In genomic region chr13:111139874-111140561, GRCh38 we compare ENCODE assay signal across 19 cellular contexts. TPM values are rescaled to one million over a fixed set of nuclear protein-coding genes. Genes with fewer than 3 reads are reported as not detected.
DNase-seq lines count a peak whose midpoint lies in the region; ATAC-seq, FAIRE-seq and TF ChIP-seq lines count a peak whose summit lies in the region.
"Had no signal": no experiment of that assay in that cellular context is flagged by ENCODE, and none has a peak within 500 bp of the region (broad histone marks: within the 10 kb centered on the region; RNA-seq: fewer than 3 reads in every experiment).

No MANE protein-coding gene starts in this region.

- H3K4me3 ChIP-seq in A549 = no peak overlapping the region
- H3K4me3 ChIP-seq in breast epithelium = no peak overlapping the region
- H3K4me3 ChIP-seq: suprapubic skin had no signal

- no peak for TF ChIP-seq RAD21 in A549 (conservative IDR thresholded peaks at IDR 0.05 in 1 of 2, IDR thresholded peaks at IDR 0.05 in 1 of 2)

- H3K4me2 ChIP-seq in A549 = no peak overlapping the region

- no peaks in the 10 kb centered on the region for H3K36me3 ChIP-seq in breast epithelium
- H3K36me3 ChIP-seq: suprapubic skin had no signal

- H3K36me3 Mint-ChIP-seq in chondrocyte (ENCODE audit: low read depth) = peaks cover 4% of the 10 kb centered on the region
- no peaks in the 10 kb centered on the region for H3K36me3 Mint-ChIP-seq in natural killer cell
- H3K36me3 Mint-ChIP-seq: activated naive CD4-positive, alpha-beta T cell treated with anti-CD3 and anti-CD28 coated beads, Interleukin-2, amount 50 U/mL, for 24 hours; CD4-positive, CD25-positive, alpha-beta regulatory T cell had no signal

- H3K4me3 Mint-ChIP-seq in chondrocyte (ENCODE audit: unreplicated experiment) = no peak overlapping the region
- H3K4me3 Mint-ChIP-seq in natural killer cell = no peak overlapping the region
- H3K4me3 Mint-ChIP-seq: activated CD8-positive, alpha-beta T cell treated with anti-CD3 and anti-CD28 coated beads, Interleukin-2, amount 10 ng/mL, durations not matched to agents 7 days and 5 days; activated naive CD4-positive, alpha-beta T cell treated with anti-CD3 and anti-CD28 coated beads, Interleukin-2, amount 50 U/mL, for 24 hours; activated T-cell treated with anti-CD3 and anti-CD28 coated beads, Interleukin-2, amount 50 U/mL, for 72 hours; CD4-positive, CD25-positive, alpha-beta regulatory T cell; T-helper 17 cell had no signal

- POLR2A ChIA-PET in A549 (lab: Yijun Ruan, JAX) = no interaction called here

- H3K27ac ChIP-seq in A549 = no peak overlapping the region
- H3K27ac ChIP-seq in breast epithelium = no peak overlapping the region
- H3K27ac ChIP-seq: suprapubic skin had no signal

- peak overlapping the region; percentile 37 for H3K27ac Mint-ChIP-seq in chondrocyte (ENCODE audit: unreplicated experiment)
- no peak overlapping the region for H3K27ac Mint-ChIP-seq in natural killer cell
- H3K27ac Mint-ChIP-seq: activated CD8-positive, alpha-beta T cell treated with anti-CD3 and anti-CD28 coated beads, Interleukin-2, amount 10 ng/mL, durations not matched to agents 7 days and 5 days; activated naive CD4-positive, alpha-beta T cell treated with anti-CD3 and anti-CD28 coated beads, Interleukin-2, amount 50 U/mL, for 24 hours; activated T-cell treated with anti-CD3 and anti-CD28 coated beads, Interleukin-2, amount 50 U/mL, for 72 hours; CD4-positive, CD25-positive, alpha-beta regulatory T cell; T-helper 17 cell had no signal

- FAIRE-seq in A549 (lab: Jason Lieb, UNC) = no peak
- FAIRE-seq: colon had no signal

- no peak for TF ChIP-seq EP300 in A549 (IDR thresholded peaks at IDR 0.05)

- H3K9me3 ChIP-seq in A549 (no peaks in the 10 kb centered on the region), breast epithelium (no peaks in the 10 kb centered on the region)
- H3K9me3 ChIP-seq: suprapubic skin had no signal

- DNase-seq in A549 (ENCODE audit: low read depth in 1 of 2, low spot score in 1 of 2) (no peak), NCI-H1105 (lab: John Stamatoyannopoulos, UW) (peak; percentile 94), NCI-H2196 (lab: John Stamatoyannopoulos, UW; ENCODE audit: unreplicated experiment) (peak; percentile 32), chondrocyte (ENCODE audit: low spot score) (no peak), breast epithelium (ENCODE audit: low spot score in 2 of 2) (no peak), natural killer cell (no peak)
- no peak for DNase-seq in activated CD4-positive, alpha-beta T cell treated with anti-CD3 and anti-CD28 coated beads, Interleukin-2, amount 50 U/mL, for 4 hours
- DNase-seq: activated CD8-positive, alpha-beta T cell treated with anti-CD3 and anti-CD28 coated beads, Interleukin-2, amount 10 ng/mL, durations not matched to agents 7 days and 5 days; activated T-cell treated with anti-CD3 and anti-CD28 coated beads, Interleukin-2, amount 50 U/mL, for 72 hours; CD4-positive, CD25-positive, alpha-beta regulatory T cell; HCEC 1CT; left ventricle myocardium superior; nucleus accumbens; SIG-M5; T-helper 17 cell had no signal

- no peak for ATAC-seq in A549
- ATAC-seq in natural killer cell = no peak
- ATAC-seq in GM19035 (IDR thresholded peaks at IDR 0.05; ENCODE audit: unreplicated experiment) = no peak
- ATAC-seq: activated CD8-positive, alpha-beta T cell treated with anti-CD3 and anti-CD28 coated beads, Interleukin-2, amount 10 ng/mL, durations not matched to agents 7 days and 5 days; activated T-cell treated with anti-CD3 and anti-CD28 coated beads, Interleukin-2, amount 50 U/mL, for 72 hours; left ventricle myocardium superior; T-helper 17 cell had no signal

- H3K4me1 ChIP-seq in A549 = no peaks in the 10 kb centered on the region
- H3K4me1 ChIP-seq in breast epithelium = no peaks in the 10 kb centered on the region
- H3K4me1 ChIP-seq: suprapubic skin had no signal

- peaks cover 34% of the 10 kb centered on the region for H3K4me1 Mint-ChIP-seq in chondrocyte (ENCODE audit: low read depth)
- H3K4me1 Mint-ChIP-seq in natural killer cell = no peaks in the 10 kb centered on the region
- H3K4me1 Mint-ChIP-seq: activated naive CD4-positive, alpha-beta T cell treated with anti-CD3 and anti-CD28 coated beads, Interleukin-2, amount 50 U/mL, for 24 hours; CD4-positive, CD25-positive, alpha-beta regulatory T cell; T-helper 17 cell had no signal

- CTCF ChIA-PET in A549 (lab: Yijun Ruan, JAX) = interaction anchor here (0.7 kb wide), 1 partner anchor 71 kb away, joined by 3 read pairs; no protein-coding TSS in a partner anchor

- H3K9me3 Mint-ChIP-seq in chondrocyte (ENCODE audit: low read depth) (no peaks in the 10 kb centered on the region), natural killer cell (no peaks in the 10 kb centered on the region)
- H3K9me3 Mint-ChIP-seq: activated naive CD4-positive, alpha-beta T cell treated with anti-CD3 and anti-CD28 coated beads, Interleukin-2, amount 50 U/mL, for 24 hours; activated T-cell treated with anti-CD3 and anti-CD28 coated beads, Interleukin-2, amount 50 U/mL, for 72 hours; CD4-positive, CD25-positive, alpha-beta regulatory T cell had no signal

- no peak for TF ChIP-seq POLR2A in A549 (IDR thresholded peaks at IDR 0.05; ENCODE audit: low read length)
- no peak for TF ChIP-seq POLR2A in breast epithelium (IDR thresholded peaks at IDR 0.05)

- WGBS in A549 (ENCODE audit: missing lambda C conversion rate) = 34% methylated on average over 9 of the region's 9 CpGs

- H3K27me3 Mint-ChIP-seq in chondrocyte (ENCODE audit: low read depth) (no peaks in the 10 kb centered on the region), natural killer cell (ENCODE audit: low read depth in 2 of 2) (peaks cover 30 to 79% of the 10 kb centered on the region in 2 donors)

- intact Hi-C loops in breast epithelium (cut with DNase I; ENCODE audit: low total_unique reads) = no loop called here
- intact Hi-C loops in natural killer cell (cut with micrococcal nuclease) = no loop called here

- no peaks in the 10 kb centered on the region for H3K27me3 ChIP-seq in breast epithelium

- no peak for TF ChIP-seq CTCF in A549 (IDR thresholded peaks at IDR 0.05)
- no peak for TF ChIP-seq CTCF in chondrocyte (IDR thresholded peaks at IDR 0.05)
- no peak for TF ChIP-seq CTCF in breast epithelium (IDR thresholded peaks at IDR 0.05)
- no peak for TF ChIP-seq CTCF in natural killer cell (IDR thresholded peaks at IDR 0.05)

TF ChIP-seq in A549, 52 proteins besides CTCF, POLR2A, EP300 and RAD21:
- TF ChIP-seq MAFK (IDR thresholded peaks at IDR 0.05; ENCODE audit: partially characterized antibody) (peak; percentile 83), HDAC2 (IDR thresholded peaks at IDR 0.05) (no peak)

RNA-seq across cellular contexts. Expression of gene ARHGEF7, which starts 24.9 kb away (rescaled TPM):
- polyA plus RNA-seq in A549 (2011; rRNA removed) (23.1 and 23.9 TPM in 2 replicates), A549 (2017; fragmentation: RNase III; extraction: RNeasy Plus Mini Kit Qiagen cat#74134 plus additional on column Dnase treatment) (21.1 to 23.2 TPM (median 21.4 TPM) in 3 replicates)
- polyA plus RNA-seq in A549 (2012; cell fraction: cytosol; rRNA removed) = 10.1 and 12.0 TPM in 2 replicates
- polyA plus RNA-seq in A549 (2012; cell fraction: nucleus; rRNA removed) = 26.3 and 37.9 TPM in 2 replicates
- polyA minus RNA-seq in A549 (2011; rRNA and poly(A)+ RNA removed) = 30.8 and 31.0 TPM in 2 replicates
- total RNA-seq in chondrocyte (96.8 to 138 TPM (median 137 TPM) in 3 replicates), breast epithelium (10 to 100 TPM; 79.6 to 92.0 (median 85.5) TPM), natural killer cell (100 to 1,000 TPM in 2 of 3 donors, 10 to 100 TPM in 1; 99.9 to 135 (median 105) TPM)

Comparison
In these comparisons a context has a peak if more than half of its experiments do, and no peak if none do; other contexts are left out.
1. DNase-seq: peak in NCI-H1105 (single experiment) and NCI-H2196 (single experiment); none in A549 (0 of 2), chondrocyte (single experiment), breast epithelium (0 of 2), natural killer cell (single experiment) and activated CD4-positive, alpha-beta T cell treated with anti-CD3 and anti-CD28 coated beads, Interleukin-2, amount 50 U/mL, for 4 hours (0 of 2).